16 cellular contexts compared by ENCODE assay signal in the genomic region with DNA sequence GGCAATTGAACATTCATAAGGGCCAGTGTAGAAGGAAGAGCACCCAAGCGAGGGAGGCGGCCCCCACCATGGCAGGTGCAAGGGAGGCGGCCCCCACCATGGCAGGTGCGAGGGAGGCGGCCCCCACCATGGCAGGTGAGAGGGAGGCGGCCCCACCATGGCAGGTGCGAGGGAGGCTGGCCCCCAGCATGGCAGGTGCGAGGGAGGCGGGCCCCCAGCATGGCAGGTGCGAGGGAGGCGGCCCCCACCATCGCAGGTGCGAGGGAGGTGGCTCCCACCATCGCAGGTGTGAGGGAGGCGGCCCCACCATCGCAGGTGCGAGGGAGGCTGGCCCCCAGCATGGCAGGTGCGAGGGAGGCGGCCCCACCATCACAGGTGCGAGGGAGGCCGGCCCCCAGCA.
"Had no signal": no experiment of that assay in that cellular context is flagged by ENCODE, and none has a peak within 500 bp of the region (broad histone marks: within the 10 kb centered on the region; RNA-seq: fewer than 3 reads in every experiment).

No MANE protein-coding gene starts in this region.

- H3K27me3 ChIP-seq: colonic mucosa, upper lobe of right lung had no signal

- H3K27me3 Mint-ChIP-seq: activated T-helper 17 cell treated with anti-CD3 and anti-CD28 coated beads, Interleukin-2, amount 50 U/mL, for 72 hours had no signal

- H3K27ac ChIP-seq: colonic mucosa, epithelial cell of prostate, gastroesophageal sphincter, thoracic aorta, upper lobe of right lung had no signal

- H3K9me3 Mint-ChIP-seq: activated naive CD8-positive, alpha-beta T cell treated with anti-CD3 and anti-CD28 coated beads, Interleukin-2, amount 10 ng/mL, durations not matched to agents 7 days and 5 days; activated T-helper 17 cell treated with anti-CD3 and anti-CD28 coated beads, Interleukin-2, amount 50 U/mL, for 72 hours; nephron had no signal

- H3K36me3 ChIP-seq: colonic mucosa, gastroesophageal sphincter, thoracic aorta, upper lobe of right lung had no signal

- H3K4me1 ChIP-seq: colonic mucosa, gastroesophageal sphincter, upper lobe of right lung had no signal

- H3K27ac Mint-ChIP-seq: activated naive CD8-positive, alpha-beta T cell treated with anti-CD3 and anti-CD28 coated beads, Interleukin-2, amount 10 ng/mL, durations not matched to agents 7 days and 5 days; activated T-helper 17 cell treated with anti-CD3 and anti-CD28 coated beads, Interleukin-2, amount 50 U/mL, for 72 hours; nephron; stimulated activated naive B cell treated with anti-CD40 and anti-IgM and Interleukin-4, amounts not matched to agents 10 μg/mL and 1 μg/mL and 100 μg/mL, for 72 hours had no signal

- ATAC-seq: activated T-helper 17 cell treated with anti-CD3 and anti-CD28 coated beads, Interleukin-2, amount 50 U/mL, for 72 hours; gastroesophageal sphincter; stimulated activated naive B cell treated with anti-CD40 and anti-IgM and Interleukin-4, amounts not matched to agents 10 μg/mL and 1 μg/mL and 100 μg/mL, for 72 hours had no signal

- H3K9me3 ChIP-seq: colonic mucosa, gastroesophageal sphincter, thoracic aorta, upper lobe of right lung had no signal

- H3K4me3 ChIP-seq: colonic mucosa, gastroesophageal sphincter, thoracic aorta, upper lobe of right lung had no signal

- DNase-seq: activated CD4-positive, alpha-beta T cell treated with anti-CD3 and anti-CD28 coated beads for 1 hour; activated naive CD8-positive, alpha-beta T cell treated with anti-CD3 and anti-CD28 coated beads, Interleukin-2, amount 10 ng/mL, durations not matched to agents 7 days and 5 days; amniotic stem cell; colonic mucosa; mammary epithelial cell; midbrain; stimulated activated CD4-positive, alpha-beta T cell treated with anti-CD3 and anti-CD28 coated beads, Interleukin-2, amount 100 ng/mL, for 48 hours; stimulated activated CD8-positive, alpha-beta memory T cell treated with anti-CD3 and anti-CD28 coated beads, Interleukin-4, amount 100 ng/mL, for 48 hours; stimulated activated naive B cell treated with anti-CD40 and anti-IgM and Interleukin-4, amounts not matched to agents 10 μg/mL and 1 μg/mL and 100 μg/mL, for 72 hours; T-helper 9 cell had no signal

- H3K4me1 Mint-ChIP-seq: activated naive CD8-positive, alpha-beta T cell treated with anti-CD3 and anti-CD28 coated beads, Interleukin-2, amount 10 ng/mL, durations not matched to agents 7 days and 5 days; activated T-helper 17 cell treated with anti-CD3 and anti-CD28 coated beads, Interleukin-2, amount 50 U/mL, for 72 hours; stimulated activated naive B cell treated with anti-CD40 and anti-IgM and Interleukin-4, amounts not matched to agents 10 μg/mL and 1 μg/mL and 100 μg/mL, for 72 hours had no signal

- H3K4me3 Mint-ChIP-seq: activated naive CD8-positive, alpha-beta T cell treated with anti-CD3 and anti-CD28 coated beads, Interleukin-2, amount 10 ng/mL, durations not matched to agents 7 days and 5 days; activated T-helper 17 cell treated with anti-CD3 and anti-CD28 coated beads, Interleukin-2, amount 50 U/mL, for 72 hours; nephron; stimulated activated naive B cell treated with anti-CD40 and anti-IgM and Interleukin-4, amounts not matched to agents 10 μg/mL and 1 μg/mL and 100 μg/mL, for 72 hours had no signal

- H3K36me3 Mint-ChIP-seq: activated naive CD8-positive, alpha-beta T cell treated with anti-CD3 and anti-CD28 coated beads, Interleukin-2, amount 10 ng/mL, durations not matched to agents 7 days and 5 days; stimulated activated naive B cell treated with anti-CD40 and anti-IgM and Interleukin-4, amounts not matched to agents 10 μg/mL and 1 μg/mL and 100 μg/mL, for 72 hours had no signal
